1 cellular context compared by ENCODE assay signal in genomic region chr5:10467281-10468198, GRCh38.
TF ChIP-seq lines count a peak whose summit lies in the region.

No MANE protein-coding gene starts in this region.

TF ChIP-seq in endothelial cell of umbilical vein, 7 proteins besides CTCF, POLR2A, EP300 and RAD21 (continued from another document):
- TF ChIP-seq JUN (IDR thresholded peaks at IDR 0.05; ENCODE audit: borderline replicate concordance, insufficient read depth, insufficient read length, low read depth), result peak; percentile 52
TF ChIP-seq in endothelial cell of umbilical vein: peak in this region for 2.
